8 cellular contexts compared by ENCODE assay signal in the genomic region with DNA sequence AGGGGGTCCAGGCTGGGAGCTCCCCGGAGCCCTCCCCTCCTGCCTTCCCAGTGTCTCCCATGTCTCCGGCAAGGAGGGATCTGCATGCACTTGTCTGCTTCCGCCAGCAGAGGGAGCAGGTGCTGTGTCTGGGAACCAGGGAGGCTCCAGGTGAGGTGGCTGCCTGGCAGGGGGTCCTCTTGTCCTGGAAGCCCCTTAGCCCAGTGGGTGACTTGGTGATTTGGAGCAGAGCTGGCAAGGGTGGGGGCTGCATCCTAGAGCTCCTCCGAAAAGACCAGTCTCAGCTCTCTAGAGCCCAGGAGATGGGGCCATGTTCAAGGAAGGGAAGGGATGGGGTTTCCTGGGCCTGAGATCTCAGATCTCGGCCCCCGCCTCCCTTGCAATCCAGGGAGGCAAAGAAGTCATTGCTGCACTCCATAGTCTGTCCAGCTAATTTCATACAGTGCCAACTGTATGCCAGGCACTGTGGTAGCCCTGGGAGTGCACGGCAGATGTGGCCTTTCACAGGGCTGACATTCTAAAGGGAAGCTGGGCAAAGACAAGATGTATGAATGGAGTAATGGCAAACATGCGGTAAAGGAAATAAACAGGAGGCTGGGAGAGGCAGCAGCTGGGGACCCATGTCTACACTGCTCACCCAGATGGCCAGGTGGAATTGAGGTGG. TPM values are rescaled to one million over a fixed set of nuclear protein-coding genes. Genes with fewer than 3 reads are reported as not detected.
DNase-seq lines count a peak whose midpoint lies in the region; ATAC-seq and TF ChIP-seq lines count a peak whose summit lies in the region.

No MANE protein-coding gene starts in this region.

- CTCF ChIA-PET in activated CD4-positive, alpha-beta memory T cell treated with anti-CD3 and anti-CD28 coated beads, Interleukin-2, amount 10 ng/mL, durations not matched to agents 7 days and 5 days (lab: Charles Lee): interaction anchor here (0.6 to 7.0 kb wide), 24 partner anchors 9 to 253 kb away, joined by 3 to 184 read pairs (median 4); a partner anchor contains a TSS

- H3K4me1 ChIP-seq in lung (ENCODE audit: control insufficient read depth in 2 of 2, insufficient read depth in 2 of 2, low read length in 2 of 2): peaks cover 0 to 2% of the 10 kb centered on the region in 2 donors

- H3K4me1 Mint-ChIP-seq in activated CD4-positive, alpha-beta memory T cell treated with anti-CD3 and anti-CD28 coated beads, Interleukin-2, amount 10 ng/mL, durations not matched to agents 7 days and 5 days: peaks cover 33% of the 10 kb centered on the region

- no peak overlapping the region for H3K4me3 Mint-ChIP-seq in activated CD4-positive, alpha-beta memory T cell treated with anti-CD3 and anti-CD28 coated beads, Interleukin-2, amount 10 ng/mL, durations not matched to agents 7 days and 5 days

- H3K27ac Mint-ChIP-seq in activated CD4-positive, alpha-beta memory T cell treated with anti-CD3 and anti-CD28 coated beads, Interleukin-2, amount 10 ng/mL, durations not matched to agents 7 days and 5 days: peak overlapping the region; percentile 24

- H3K9me3 ChIP-seq in lung (ENCODE audit: control insufficient read depth in 2 of 2, insufficient read depth in 1 of 2, low read length in 1 of 2): no peaks in the 10 kb centered on the region

- 34 to 37% methylated on average over 8 of the region's 8 CpGs for WGBS in lung, 2 donors

- peaks cover 3% of the 10 kb centered on the region for H3K36me3 Mint-ChIP-seq in activated CD4-positive, alpha-beta memory T cell treated with anti-CD3 and anti-CD28 coated beads, Interleukin-2, amount 10 ng/mL, durations not matched to agents 7 days and 5 days (ENCODE audit: low read depth)

- peak; percentile 68 for TF ChIP-seq CTCF in lung (IDR thresholded peaks at IDR 0.05; ENCODE audit: control extremely low read depth, extremely low read depth)

- ATAC-seq in HG02798 (IDR thresholded peaks at IDR 0.05; ENCODE audit: poor library complexity, unreplicated experiment) (peak; percentile 68), lung (ENCODE audit: insufficient read depth, low FRiP score) (peak; percentile 61), HG03520 (IDR thresholded peaks at IDR 0.05; ENCODE audit: unreplicated experiment) (no peak)

- no peaks in the 10 kb centered on the region for H3K9me3 Mint-ChIP-seq in activated CD4-positive, alpha-beta memory T cell treated with anti-CD3 and anti-CD28 coated beads, Interleukin-2, amount 10 ng/mL, durations not matched to agents 7 days and 5 days

- no peaks in the 10 kb centered on the region for H3K36me3 ChIP-seq in lung (ENCODE audit: control insufficient read depth in 2 of 2, insufficient read depth in 2 of 2, low read length in 2 of 2)

- no peak overlapping the region for H3K4me3 ChIP-seq in lung

- in situ Hi-C loops in Caki2 (cut with HindIII; ENCODE audit: low pct_unique_long_range_greater_than_20kb, low sequenced_read_pairs): no loop called here

- peaks cover 13% of the 10 kb centered on the region for H3K27me3 Mint-ChIP-seq in activated CD4-positive, alpha-beta memory T cell treated with anti-CD3 and anti-CD28 coated beads, Interleukin-2, amount 10 ng/mL, durations not matched to agents 7 days and 5 days

- peak; percentile 55 for DNase-seq in Caki2 (ENCODE audit: low read depth)
- DNase-seq in NCI-H345 treated with DMSO at 0.1 percent for 48 hours (lab: John Stamatoyannopoulos, UW; ENCODE audit: unreplicated experiment): peak; percentile 24
- peak; percentile 78 for DNase-seq in activated CD4-positive, alpha-beta memory T cell treated with anti-CD3 and anti-CD28 coated beads, Interleukin-2, amount 10 ng/mL, durations not matched to agents 7 days and 5 days
- DNase-seq in dedifferentiated amniotic fluid mesenchymal stem cell (ENCODE audit: extremely low spot score): peak; percentile 34
- DNase-seq in lung (ENCODE audit: low spot score): peak; percentile 66
- peak; percentile 49 for DNase-seq in stimulated activated CD8-positive, alpha-beta memory T cell treated with anti-CD3 and anti-CD28 coated beads, Interleukin-15, amount 100 ng/mL, for 1 hour (ENCODE audit: low read depth)

- H3K27ac ChIP-seq in lung (ENCODE audit: low read depth in 1 of 2, low read length in 1 of 2): no peak overlapping the region

- POLR2A ChIA-PET in activated CD4-positive, alpha-beta memory T cell treated with anti-CD3 and anti-CD28 coated beads, Interleukin-2, amount 10 ng/mL, durations not matched to agents 7 days and 5 days (lab: Charles Lee): interaction anchor here (1.0 kb wide), 1 partner anchor 77 kb away, joined by 8 read pairs; no protein-coding TSS in a partner anchor

- no peaks in the 10 kb centered on the region for H3K27me3 ChIP-seq in lung (ENCODE audit: control insufficient read depth, insufficient read depth)

RNA-seq across cellular contexts. Expression of a gene that starts 20.4 kb away (rescaled TPM):
- not detected in 2 replicates for total RNA-seq in Caki2 (2014; rRNA removed; shearing (Covaris generic); ENCODE audit: low replicate concordance)
- total RNA-seq in activated CD4-positive, alpha-beta memory T cell treated with anti-CD3 and anti-CD28 coated beads, Interleukin-2, amount 10 ng/mL, durations not matched to agents 7 days and 5 days: not detected
- 10 to 100 TPM in 1 of 2 donors, 1 to 10 TPM in 1; 2.4 to 12.8 TPM for total RNA-seq in lung
- under 1 TPM; 0.44 to 0.93 TPM for polyA plus RNA-seq in lung

RNA-seq across cellular contexts. Expression of a gene that starts 55.3 kb away (rescaled TPM):
- total RNA-seq in Caki2 (2014; rRNA removed; shearing (Covaris generic); ENCODE audit: low replicate concordance): 18.9 and 30.5 TPM in 2 replicates
- total RNA-seq in activated CD4-positive, alpha-beta memory T cell treated with anti-CD3 and anti-CD28 coated beads, Interleukin-2, amount 10 ng/mL, durations not matched to agents 7 days and 5 days: 10 to 100 TPM; 29.3 to 32.4 TPM
- 10 to 100 TPM; 30.9 to 33.9 TPM for total RNA-seq in lung
- 10 to 100 TPM; 21.1 to 22.7 TPM for polyA plus RNA-seq in lung

RNA-seq across cellular contexts. Expression of a gene that starts 57.5 kb away (rescaled TPM):
- 5.1 and 5.4 TPM in 2 replicates for total RNA-seq in Caki2 (2014; rRNA removed; shearing (Covaris generic); ENCODE audit: low replicate concordance)
- 10 to 100 TPM; 10.5 to 11.2 TPM for total RNA-seq in activated CD4-positive, alpha-beta memory T cell treated with anti-CD3 and anti-CD28 coated beads, Interleukin-2, amount 10 ng/mL, durations not matched to agents 7 days and 5 days
- 1 to 10 TPM in 1 of 2 donors, under 1 TPM in 1; 0.23 to 1.0 TPM for total RNA-seq in lung
- polyA plus RNA-seq in lung: 1 to 10 TPM in 1 of 2 donors, under 1 TPM in 1; 0.47 to 1.2 TPM

Comparison
In these comparisons a context has a peak if more than half of its experiments do, and no peak if none do; other contexts are left out.
1. DNase-seq: peak in every context shown above with its lines; median percentile 78 in activated CD4-positive, alpha-beta memory T cell treated with anti-CD3 and anti-CD28 coated beads, Interleukin-2, amount 10 ng/mL, durations not matched to agents 7 days and 5 days; 66 in lung; 55 in Caki2; 49 in stimulated activated CD8-positive, alpha-beta memory T cell treated with anti-CD3 and anti-CD28 coated beads, Interleukin-15, amount 100 ng/mL, for 1 hour; 34 in dedifferentiated amniotic fluid mesenchymal stem cell; 24 in NCI-H345 treated with DMSO at 0.1 percent for 48 hours.